ENCODE assay signal across 17 cellular contexts in the genomic region with DNA sequence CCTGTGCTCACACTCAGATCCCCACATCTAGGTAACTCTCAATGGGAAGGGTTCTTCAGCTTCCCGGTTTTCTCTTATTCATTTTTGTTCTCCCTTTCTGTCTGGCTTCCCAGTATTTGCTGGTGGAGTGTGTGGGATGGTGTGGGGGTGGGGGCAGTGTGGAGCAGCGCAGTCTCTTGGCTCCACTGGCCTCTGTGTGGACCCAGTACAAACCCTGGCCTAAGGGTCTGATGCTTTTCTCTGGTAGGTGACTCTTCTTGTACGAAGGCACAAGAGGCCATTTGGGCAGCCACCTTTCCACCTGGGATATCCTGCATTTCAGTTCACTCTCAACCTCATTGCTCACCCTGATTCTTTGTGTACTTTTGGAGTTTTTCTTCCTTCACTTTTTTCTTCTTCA.
DNase-seq lines count a peak whose midpoint lies in the region; ATAC-seq and TF ChIP-seq lines count a peak whose summit lies in the region.
"Had no signal": no experiment of that assay in that cellular context is flagged by ENCODE, and none has a peak within 500 bp of the region (broad histone marks: within the 10 kb centered on the region; RNA-seq: fewer than 3 reads in every experiment).

No MANE protein-coding gene starts in this region.

- TF ChIP-seq CTCF in H9 (conservative IDR thresholded peaks at IDR 0.05): no peak

- H2AFZ ChIP-seq in H9 (ENCODE audit: low read length): no peak overlapping the region

- POLR2A ChIA-PET in naive thymus-derived CD8-positive, alpha-beta T cell (lab: Charles Lee): no interaction called here

- no peaks in the 10 kb centered on the region for H4K20me1 ChIP-seq in H9 (ENCODE audit: control insufficient read depth, insufficient read depth, insufficient read length)

- no peak overlapping the region for H2BK20ac ChIP-seq in H9 (ENCODE audit: low read depth, low read length, poor library complexity, severe bottlenecking)

- H3K9ac ChIP-seq in H9 (ENCODE audit: extremely low read depth, insufficient read length, low read length): no peak overlapping the region

- no peak overlapping the region for H2BK5ac ChIP-seq in H9 (ENCODE audit: insufficient read length, low read length)

- peaks cover 10% of the 10 kb centered on the region; the same call in 1 of the 2 replicates for H3K4me1 ChIP-seq in H9 (ENCODE audit: insufficient read depth, low read length)
- H3K4me1 ChIP-seq: upper lobe of right lung had no signal

- H3K18ac ChIP-seq in H9 (ENCODE audit: insufficient read length, low read depth, low read length): no peak overlapping the region

- H2AK5ac ChIP-seq in H9 (ENCODE audit: insufficient read length, low read length): no peak overlapping the region

- peaks cover 39% of the 10 kb centered on the region for H3K4me1 Mint-ChIP-seq in T-helper 2 cell treated with Interferon-gamma antibody and Interleukin-4, amounts not matched to agents 5 μg/mL and 100 μg/mL, for 36 hours (ENCODE audit: low read depth)
- H3K4me1 Mint-ChIP-seq in H9: peaks cover 30 to 33% of the 10 kb centered on the region in 2 experiments
- peaks cover 31 to 60% (median 51%) of the 10 kb centered on the region in 4 donors for H3K4me1 Mint-ChIP-seq in naive thymus-derived CD8-positive, alpha-beta T cell

- H3K4me3 Mint-ChIP-seq in T-helper 2 cell treated with Interferon-gamma antibody and Interleukin-4, amounts not matched to agents 5 μg/mL and 100 μg/mL, for 36 hours: peak overlapping the region; percentile 79
- H3K4me3 Mint-ChIP-seq in H9: no peak overlapping the region; a peak in 1 of 5 replicates
- peak overlapping the region in 8 of 10 donors; percentile 40 to 83 (median 56) for H3K4me3 Mint-ChIP-seq in naive thymus-derived CD8-positive, alpha-beta T cell

- H3K27me3 Mint-ChIP-seq in T-helper 2 cell treated with Interferon-gamma antibody and Interleukin-4, amounts not matched to agents 5 μg/mL and 100 μg/mL, for 36 hours (ENCODE audit: low read depth): no peaks in the 10 kb centered on the region
- no peaks in the 10 kb centered on the region; the same call in 1 of the 2 replicates for H3K27me3 Mint-ChIP-seq in H9 (ENCODE audit: low read depth)
- H3K27me3 Mint-ChIP-seq in naive thymus-derived CD8-positive, alpha-beta T cell: no peaks in the 10 kb centered on the region

- no peak overlapping the region for H4K5ac ChIP-seq in H9 (ENCODE audit: insufficient read length, low read depth, low read length)

- H3K23ac ChIP-seq in H9 (ENCODE audit: insufficient read length, low read depth, low read length): no peak overlapping the region

- no peak overlapping the region for H3K4me2 ChIP-seq in H9 (ENCODE audit: insufficient read depth, insufficient read length, low read length)

- peaks cover 10% of the 10 kb centered on the region for H3K36me3 Mint-ChIP-seq in T-helper 2 cell treated with Interferon-gamma antibody and Interleukin-4, amounts not matched to agents 5 μg/mL and 100 μg/mL, for 36 hours (ENCODE audit: low read depth)
- H3K36me3 Mint-ChIP-seq in H9 (ENCODE audit: insufficient read depth in 1 of 3, low read depth in 3 of 3): peaks cover 10 to 30% (median 30%) of the 10 kb centered on the region in 3 experiments; a peak in 6 of 7 replicates
- peaks cover 0 to 14% of the 10 kb centered on the region in 2 donors for H3K36me3 Mint-ChIP-seq in activated naive CD4-positive, alpha-beta T cell treated with anti-CD3 and anti-CD28 coated beads, Interleukin-2, amount 50 U/mL, for 72 hours
- peaks cover 0 to 11% (median 0%) of the 10 kb centered on the region in 3 donors for H3K36me3 Mint-ChIP-seq in naive thymus-derived CD8-positive, alpha-beta T cell

- H3K27ac ChIP-seq in H9 (ENCODE audit: insufficient read length, low read depth, low read length): no peak overlapping the region
- H3K27ac ChIP-seq: body of pancreas, esophagus squamous epithelium, heart left ventricle, upper lobe of right lung had no signal

- no peak overlapping the region; the same call in 1 of the 2 replicates for H2BK15ac ChIP-seq in H9 (ENCODE audit: low read depth, low read length)

- no CpG with 5 or more reads among the region's 3 CpGs for WGBS in H9 (ENCODE audit: extremely low coverage, insufficient read length, low lambda C conversion rate)

- H3K4ac ChIP-seq in H9 (ENCODE audit: low read depth, low read length): no peak overlapping the region

- peak overlapping the region; percentile 96 for H3K27ac Mint-ChIP-seq in T-helper 2 cell treated with Interferon-gamma antibody and Interleukin-4, amounts not matched to agents 5 μg/mL and 100 μg/mL, for 36 hours
- peak overlapping the region in 1 of 3 experiments; percentile 58; a peak in 3 of 7 replicates for H3K27ac Mint-ChIP-seq in H9
- peak overlapping the region; percentile 73 to 86 for H3K27ac Mint-ChIP-seq in activated naive CD4-positive, alpha-beta T cell treated with anti-CD3 and anti-CD28 coated beads, Interleukin-2, amount 50 U/mL, for 72 hours
- peak overlapping the region; percentile 85 to 98 (median 91) for H3K27ac Mint-ChIP-seq in naive thymus-derived CD8-positive, alpha-beta T cell

- no peaks in the 10 kb centered on the region for H3K79me1 ChIP-seq in H9 (ENCODE audit: insufficient read depth, low read depth, low read length, poor library complexity, severe bottlenecking)

- no peak overlapping the region for H3T11ph ChIP-seq in H9 (ENCODE audit: low read length)

- no peak overlapping the region for H3K56ac ChIP-seq in H9 (ENCODE audit: insufficient read length, low read depth, low read length)

- no peak overlapping the region for H4K8ac ChIP-seq in H9 (replicated peaks; ENCODE audit: insufficient read length, low read depth, low read length)

- H2BK120ac ChIP-seq in H9 (ENCODE audit: low read depth, low read length, poor library complexity, severe bottlenecking): no peak overlapping the region

- no peaks in the 10 kb centered on the region for H3K9me3 Mint-ChIP-seq in T-helper 2 cell treated with Interferon-gamma antibody and Interleukin-4, amounts not matched to agents 5 μg/mL and 100 μg/mL, for 36 hours
- H3K9me3 Mint-ChIP-seq in H9: peaks cover 44 to 67% of the 10 kb centered on the region in 2 experiments
- H3K9me3 Mint-ChIP-seq in activated naive CD4-positive, alpha-beta T cell treated with anti-CD3 and anti-CD28 coated beads, Interleukin-2, amount 50 U/mL, for 72 hours: no peaks in the 10 kb centered on the region
- no peaks in the 10 kb centered on the region for H3K9me3 Mint-ChIP-seq in naive thymus-derived CD8-positive, alpha-beta T cell

- H3K27me3 ChIP-seq in H9 (ENCODE audit: insufficient read depth, low read length): no peaks in the 10 kb centered on the region
- H3K27me3 ChIP-seq: body of pancreas, dorsolateral prefrontal cortex, esophagus squamous epithelium, heart left ventricle, upper lobe of right lung had no signal

- 0 out of 2 replicates have a peak, but pooled peaks cover 2% of the 10 kb centered on the region for H3K79me2 ChIP-seq in H9 (ENCODE audit: insufficient read depth, low read length)

- no peak for DNase-seq in T-helper 2 cell treated with Interferon-gamma antibody and Interleukin-4, amounts not matched to agents 5 μg/mL and 100 μg/mL, for 36 hours (ENCODE audit: low spot score)
- no peak for DNase-seq in T-helper 2 cell
- peak; percentile 19 for DNase-seq in H9
- DNase-seq in activated naive CD4-positive, alpha-beta T cell treated with anti-CD3 and anti-CD28 coated beads, Interleukin-2, amount 50 U/mL, for 72 hours (ENCODE audit: low spot score in 2 of 2): no peak
- DNase-seq in naive thymus-derived CD8-positive, alpha-beta T cell: no peak
- DNase-seq in amygdala (lab: John Stamatoyannopoulos, UW): no peak
- no peak for DNase-seq in SIG-M5 (lab: John Stamatoyannopoulos, UW)
- DNase-seq: 8988T, body of pancreas, dorsolateral prefrontal cortex, esophagus squamous epithelium, heart left ventricle, midbrain, NCI-H1930, NCI-H69, upper lobe of right lung had no signal

- no peak overlapping the region for H3K14ac ChIP-seq in H9 (ENCODE audit: insufficient read depth, low read length)

- no peaks in the 10 kb centered on the region for H3K23me2 ChIP-seq in H9 (ENCODE audit: insufficient read length, low read depth, low read length, poor library complexity, severe bottlenecking)

- ATAC-seq in activated naive CD4-positive, alpha-beta T cell treated with anti-CD3 and anti-CD28 coated beads, Interleukin-2, amount 50 U/mL, for 72 hours: no peak
- no peak for ATAC-seq in naive thymus-derived CD8-positive, alpha-beta T cell
- no peak for ATAC-seq in HG02623 (IDR thresholded peaks at IDR 0.05; ENCODE audit: unreplicated experiment)
- ATAC-seq: body of pancreas had no signal

- H4K91ac ChIP-seq in H9 (ENCODE audit: insufficient read length, low read depth, low read length): no peak overlapping the region

- no peak overlapping the region for H2BK12ac ChIP-seq in H9 (ENCODE audit: insufficient read length, low read depth, low read length)

- no peaks in the 10 kb centered on the region for H3K9me3 ChIP-seq in H9 (ENCODE audit: control insufficient read depth, low read depth, low read length)
- H3K9me3 ChIP-seq: body of pancreas, esophagus squamous epithelium, heart left ventricle, upper lobe of right lung had no signal

Comparison
In these comparisons a context has a peak if more than half of its experiments do, and no peak if none do; other contexts are left out.
1. H3K4me3 Mint-ChIP-seq: peak in T-helper 2 cell treated with Interferon-gamma antibody and Interleukin-4, amounts not matched to agents 5 μg/mL and 100 μg/mL, for 36 hours (single experiment) and naive thymus-derived CD8-positive, alpha-beta T cell (8 of 10); none in H9 (0 of 2).